In genomic region chr4:76980280-76980679, GRCh38 we compare ENCODE assay signal across 1 cellular context.
TF ChIP-seq lines count a peak whose summit lies in the region.

No MANE protein-coding gene starts in this region.

TF ChIP-seq in IMR-90, 13 proteins besides CTCF, POLR2A, EP300 and RAD21:
- TF ChIP-seq MXI1 (IDR thresholded peaks at IDR 0.05; ENCODE audit: borderline replicate concordance, low read depth, low read length) (no peak), MAFK (IDR thresholded peaks at IDR 0.05; ENCODE audit: low read depth, low read length) (no peak), CEBPB (IDR thresholded peaks at IDR 0.05; ENCODE audit: low read depth, low read length) (no peak)
